Comparison of ENCODE assay signal across 8 cellular contexts in the genomic region with DNA sequence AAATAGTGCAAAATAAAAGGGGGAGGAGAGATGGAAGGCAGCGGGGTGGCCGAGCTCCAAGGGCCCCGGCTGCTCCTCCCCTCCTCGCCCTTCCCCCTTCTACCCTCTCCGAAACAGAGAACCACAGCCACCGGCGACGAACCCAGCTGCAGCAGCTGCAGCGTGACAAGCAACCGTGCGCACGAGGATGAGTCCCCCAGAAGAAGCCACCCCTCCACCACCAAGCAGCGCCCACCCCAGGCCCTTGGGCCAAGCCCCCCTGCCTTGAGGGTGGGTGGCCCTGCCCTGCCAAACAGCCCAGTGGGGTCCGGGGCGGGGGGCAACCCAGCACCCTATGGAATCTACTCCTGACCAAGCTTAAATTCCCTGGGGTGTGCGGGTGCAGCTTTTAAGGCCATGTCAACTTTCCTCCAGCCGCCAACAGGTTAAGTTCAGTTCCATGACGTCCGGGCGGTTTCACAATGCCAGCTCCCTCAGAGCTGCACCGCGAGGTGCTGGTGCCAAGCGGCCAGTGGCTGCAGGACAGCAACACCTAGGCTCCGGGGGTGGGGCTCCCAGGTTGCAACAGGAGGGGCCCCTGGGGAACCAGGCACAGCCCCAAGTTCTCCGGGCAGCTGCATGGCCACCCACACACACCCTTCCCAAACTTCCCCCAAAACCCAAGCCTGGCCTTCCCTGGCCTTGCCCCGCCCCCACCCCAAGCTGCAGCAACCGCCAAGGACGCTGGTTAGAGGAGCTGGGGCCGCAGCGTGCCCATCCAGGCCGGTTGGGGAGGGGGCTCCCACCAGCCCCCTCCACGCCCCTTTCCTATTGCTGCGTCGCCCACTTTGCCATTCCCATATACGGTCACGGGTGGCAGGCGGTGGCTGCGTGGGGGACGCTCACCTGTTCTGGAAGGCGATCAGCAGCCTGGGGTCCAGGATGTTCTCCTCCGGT. TPM values are rescaled to one million over a fixed set of nuclear protein-coding genes. Genes with fewer than 3 reads are reported as not detected.
DNase-seq lines count a peak whose midpoint lies in the region; ATAC-seq, FAIRE-seq and TF ChIP-seq lines count a peak whose summit lies in the region.

No MANE protein-coding gene starts in this region.

- FAIRE-seq in A549 (lab: Jason Lieb, UNC) (no peak), pancreas (lab: Jason Lieb, UNC) (no peak)

- WGBS in A549 (ENCODE audit: missing lambda C conversion rate), result 7% methylated on average over 32 of the region's 41 CpGs
- 5 to 7% methylated on average over 36 to 41 of the region's 41 CpGs for WGBS in pancreas, 2 donors

- no peaks in the 10 kb centered on the region for H3K9me3 ChIP-seq in A549
- H3K9me3 ChIP-seq in pancreas, result no peaks in the 10 kb centered on the region

- ATAC-seq in A549 (peak; percentile 22 to 59), foreskin keratinocyte (peak; percentile 25), pancreas (peak; percentile 56 to 72 (median 67))

- peaks cover 5 to 14% (median 7%) of the 10 kb centered on the region in 3 donors for H3K36me3 ChIP-seq in pancreas

- TF ChIP-seq CTCF in A549 (IDR thresholded peaks at IDR 0.05) (no peak), GM12872 (IDR thresholded peaks at IDR 0.05; ENCODE audit: insufficient read depth, low read depth, low read length) (0 out of 3 replicates have a peak, but pooled peaks have one; percentile 27), foreskin keratinocyte (conservative IDR thresholded peaks at IDR 0.05) (peak; percentile 35), pancreas (IDR thresholded peaks at IDR 0.05) (peak in 1 of 4 donors; percentile 12)

- H3K27me3 ChIP-seq in foreskin keratinocyte, result peaks cover 27% of the 10 kb centered on the region
- H3K27me3 ChIP-seq in pancreas, result peaks cover 0 to 13% (median under 1%) of the 10 kb centered on the region in 4 donors

- DNase-seq in A549 (ENCODE audit: low read depth in 1 of 2, low spot score in 1 of 2), result peak; percentile 80 to 94
- DNase-seq in MV-4-11 (lab: John Stamatoyannopoulos, UW), result peak; percentile 87
- peak; percentile 59 to 66 for DNase-seq in activated T-cell treated with anti-CD3 and anti-CD28 coated beads, Interleukin-2, amount 50 U/mL, for 48 hours
- DNase-seq in foreskin keratinocyte, result peak; percentile 42 to 72
- DNase-seq in pancreas, result peak; percentile 90 to 98 (median 94)
- DNase-seq in NCI-H1105 treated with DMSO at 0.1 percent for 48 hours (lab: John Stamatoyannopoulos, UW), result no peak
- DNase-seq in NCI-H774 (lab: John Stamatoyannopoulos, UW), result no peak

- H3K4me2 ChIP-seq in A549, result peak overlapping the region; percentile 100

- peak overlapping the region; percentile 82 for H3K4me3 ChIP-seq in A549
- H3K4me3 ChIP-seq in pancreas, result peak overlapping the region; percentile 63 to 75 (median 69)

- peak in 1 of 2 experiments; percentile 25; a peak in 1 of 5 replicates for TF ChIP-seq RAD21 in A549 (conservative IDR thresholded peaks at IDR 0.05 in 1 of 2, IDR thresholded peaks at IDR 0.05 in 1 of 2)

- TF ChIP-seq EP300 in A549 (IDR thresholded peaks at IDR 0.05), result 0 out of 5 replicates have a peak, but pooled peaks of 1 of the 2 experiments have one; percentile 18

- TF ChIP-seq POLR2A in A549 (IDR thresholded peaks at IDR 0.05; ENCODE audit: low read length), result no peak

- H3K4me1 ChIP-seq in A549, result peaks cover 63% of the 10 kb centered on the region
- peaks cover 5% of the 10 kb centered on the region for H3K4me1 ChIP-seq in foreskin keratinocyte
- peaks cover 22 to 48% (median 24%) of the 10 kb centered on the region in 3 donors for H3K4me1 ChIP-seq in pancreas

- intact Hi-C loops in pancreas (cut with DNase I), result no loop called here

- POLR2A ChIA-PET in A549 (lab: Yijun Ruan, JAX), result interaction anchor here (0.6 to 3.4 kb wide), 10 partner anchors 13 to 155 kb away, joined by 3 to 60 read pairs (median 8); a partner anchor contains a TSS

- H3K27ac ChIP-seq in A549 (peak overlapping the region; percentile 95 to 98), foreskin keratinocyte (no peak overlapping the region), pancreas (peak overlapping the region; percentile 92 to 96 (median 94))

- CTCF ChIA-PET in A549 (lab: Yijun Ruan, JAX), result interaction anchor here (0.8 to 35.2 kb wide), 16 partner anchors 8 to 248 kb away, joined by 3 to 1281 read pairs (median 6); a partner anchor contains a TSS

TF ChIP-seq in A549, 52 proteins besides CTCF, POLR2A, EP300 and RAD21 (continues in another document):
- TF ChIP-seq ZFP36 (IDR thresholded peaks at IDR 0.05; ENCODE audit: borderline replicate concordance, partially characterized antibody) (no peak), BHLHE40 (IDR thresholded peaks at IDR 0.05; ENCODE audit: low read depth, low read length) (no peak), JUN (IDR thresholded peaks at IDR 0.05) (peak in 1 of 2 experiments; percentile 45; a peak in 2 of 5 replicates), RFX5 (IDR thresholded peaks at IDR 0.05) (no peak), MAZ (IDR thresholded peaks at IDR 0.05; ENCODE audit: borderline replicate concordance, low read depth, low read length) (no peak), CEBPB (IDR thresholded peaks at IDR 0.05) (peak; percentile 90 to 98), CHD2 (IDR thresholded peaks at IDR 0.05; ENCODE audit: low read length, partially characterized antibody) (no peak), RARB (CRISPR knock-in tag; IDR thresholded peaks at IDR 0.05) (no peak), HDAC2 (IDR thresholded peaks at IDR 0.05) (0 out of 2 replicates have a peak, but pooled peaks have one; percentile 19), ZSCAN20 (CRISPR knock-in tag; IDR thresholded peaks at IDR 0.05) (no peak), PHF8 (IDR thresholded peaks at IDR 0.05; ENCODE audit: borderline replicate concordance, low read depth) (no peak), JUNB (IDR thresholded peaks at IDR 0.05) (no peak), FOXS1 (CRISPR knock-in tag; IDR thresholded peaks at IDR 0.05) (no peak)
- TF ChIP-seq, protein P1, sequence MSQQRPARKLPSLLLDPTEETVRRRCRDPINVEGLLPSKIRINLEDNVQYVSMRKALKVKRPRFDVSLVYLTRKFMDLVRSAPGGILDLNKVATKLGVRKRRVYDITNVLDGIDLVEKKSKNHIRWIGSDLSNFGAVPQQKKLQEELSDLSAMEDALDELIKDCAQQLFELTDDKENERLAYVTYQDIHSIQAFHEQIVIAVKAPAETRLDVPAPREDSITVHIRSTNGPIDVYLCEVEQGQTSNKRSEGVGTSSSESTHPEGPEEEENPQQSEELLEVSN (IDR thresholded peaks at IDR 0.05; ENCODE audit: borderline replicate concordance, low read depth), result no peak
- TF ChIP-seq, protein P2, sequence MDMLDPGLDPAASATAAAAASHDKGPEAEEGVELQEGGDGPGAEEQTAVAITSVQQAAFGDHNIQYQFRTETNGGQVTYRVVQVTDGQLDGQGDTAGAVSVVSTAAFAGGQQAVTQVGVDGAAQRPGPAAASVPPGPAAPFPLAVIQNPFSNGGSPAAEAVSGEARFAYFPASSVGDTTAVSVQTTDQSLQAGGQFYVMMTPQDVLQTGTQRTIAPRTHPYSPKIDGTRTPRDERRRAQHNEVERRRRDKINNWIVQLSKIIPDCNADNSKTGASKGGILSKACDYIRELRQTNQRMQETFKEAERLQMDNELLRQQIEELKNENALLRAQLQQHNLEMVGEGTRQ (IDR thresholded peaks at IDR 0.05), result no peak
- TF ChIP-seq, protein P3, sequence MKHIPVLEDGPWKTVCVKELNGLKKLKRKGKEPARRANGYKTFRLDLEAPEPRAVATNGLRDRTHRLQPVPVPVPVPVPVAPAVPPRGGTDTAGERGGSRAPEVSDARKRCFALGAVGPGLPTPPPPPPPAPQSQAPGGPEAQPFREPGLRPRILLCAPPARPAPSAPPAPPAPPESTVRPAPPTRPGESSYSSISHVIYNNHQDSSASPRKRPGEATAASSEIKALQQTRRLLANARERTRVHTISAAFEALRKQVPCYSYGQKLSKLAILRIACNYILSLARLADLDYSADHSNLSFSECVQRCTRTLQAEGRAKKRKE (CRISPR knock-in tag; IDR thresholded peaks at IDR 0.05; ENCODE audit: low read depth), result no peak

RNA-seq across cellular contexts. Expression of a gene that starts 2.0 kb away (rescaled TPM):
- polyA plus RNA-seq in A549 (2011; rRNA removed) (21.9 and 34.1 TPM in 2 replicates), A549 (2017; fragmentation: RNase III; extraction: RNeasy Plus Mini Kit Qiagen cat#74134 plus additional on column Dnase treatment) (25.9 to 31.9 TPM (median 31.0 TPM) in 3 replicates), foreskin keratinocyte (7.6 and 7.8 TPM in 2 replicates), pancreas (10 to 100 TPM; 15.0 to 18.5 TPM)
- 31.9 and 46.3 TPM in 2 replicates for polyA plus RNA-seq in A549 (2012; cell fraction: cytosol; rRNA removed)
- polyA plus RNA-seq in A549 (2012; cell fraction: nucleus; rRNA removed), result 48.9 and 61.8 TPM in 2 replicates
- 20.6 and 27.0 TPM in 2 replicates for polyA minus RNA-seq in A549 (2011; rRNA and poly(A)+ RNA removed)
- total RNA-seq in foreskin keratinocyte (10.5 and 12.4 TPM in 2 replicates), pancreas (10 to 100 TPM; 11.1 to 42.4 (median 18.0) TPM)

RNA-seq across cellular contexts. Expression of a gene that starts 40.3 kb away (rescaled TPM):
- polyA plus RNA-seq in A549 (2011; rRNA removed) (1.5 and 2.8 TPM in 2 replicates), A549 (2017; fragmentation: RNase III; extraction: RNeasy Plus Mini Kit Qiagen cat#74134 plus additional on column Dnase treatment) (11.0 to 13.1 TPM (median 11.9 TPM) in 3 replicates), foreskin keratinocyte (4.5 and 4.7 TPM in 2 replicates), pancreas (1 to 10 TPM; 4.5 to 5.2 TPM)
- 3.5 and 3.8 TPM in 2 replicates for polyA plus RNA-seq in A549 (2012; cell fraction: cytosol; rRNA removed)
- polyA plus RNA-seq in A549 (2012; cell fraction: nucleus; rRNA removed), result 4.8 and 7.2 TPM in 2 replicates
- polyA minus RNA-seq in A549 (2011; rRNA and poly(A)+ RNA removed), result 2.5 and 2.8 TPM in 2 replicates
- total RNA-seq in foreskin keratinocyte (2.9 and 4.5 TPM in 2 replicates), pancreas (1 to 10 TPM; 1.6 to 5.7 (median 3.6) TPM)

RNA-seq across cellular contexts. Expression of a gene that starts 59.3 kb away (rescaled TPM):
- polyA plus RNA-seq in A549 (2011; rRNA removed), result 7.4 and 8.2 TPM in 2 replicates
- polyA plus RNA-seq in A549 (2012; cell fraction: cytosol; rRNA removed), result 14.4 and 18.3 TPM in 2 replicates
- 29.6 and 34.9 TPM in 2 replicates for polyA plus RNA-seq in A549 (2012; cell fraction: nucleus; rRNA removed)
- polyA plus RNA-seq in A549 (2017; fragmentation: RNase III; extraction: RNeasy Plus Mini Kit Qiagen cat#74134 plus additional on column Dnase treatment), result 13.6 to 16.4 TPM (median 14.9 TPM) in 3 replicates
- 11.6 and 13.7 TPM in 2 replicates for polyA minus RNA-seq in A549 (2011; rRNA and poly(A)+ RNA removed)
- total RNA-seq in foreskin keratinocyte, result 5.9 and 6.9 TPM in 2 replicates
- 3.5 and 4.3 TPM in 2 replicates for polyA plus RNA-seq in foreskin keratinocyte
- total RNA-seq in pancreas, result 1 to 10 TPM; 1.1 to 3.1 (median 1.8) TPM
- 1 to 10 TPM; 2.6 to 3.2 TPM for polyA plus RNA-seq in pancreas

Comparison
In these comparisons a context has a peak if more than half of its experiments do, and no peak if none do; other contexts are left out.
1. DNase-seq: peak in A549 (2 of 2), MV-4-11 (single experiment), activated T-cell treated with anti-CD3 and anti-CD28 coated beads, Interleukin-2, amount 50 U/mL, for 48 hours (2 of 2), foreskin keratinocyte (2 of 2) and pancreas (6 of 6); none in NCI-H1105 treated with DMSO at 0.1 percent for 48 hours (single experiment) and NCI-H774 (single experiment).
2. Peak in every context shown above with its lines, with median percentiles within 50 percentile points of each other: ATAC-seq.